17 cellular contexts compared by ENCODE assay signal in the genomic region with DNA sequence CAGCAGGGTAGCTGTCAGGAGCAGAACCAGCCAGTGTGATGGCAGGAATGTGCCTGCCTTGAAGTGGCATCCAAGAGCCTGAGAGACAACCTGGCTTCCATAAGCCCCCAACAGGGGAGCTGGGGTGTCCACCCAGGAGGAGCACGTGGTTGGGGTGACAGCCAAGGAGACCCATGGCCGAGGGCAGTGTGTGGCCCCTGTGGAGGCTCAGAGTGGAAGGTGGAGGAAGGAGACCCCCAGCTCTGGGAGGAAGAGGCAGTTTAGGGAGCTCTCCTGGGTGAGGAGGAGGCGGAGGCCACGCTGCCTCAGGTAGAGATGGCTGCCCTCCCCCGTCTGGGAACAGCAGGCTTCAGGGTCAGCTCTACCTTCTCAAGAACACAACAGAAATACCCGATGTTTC.
"Had no signal": no experiment of that assay in that cellular context is flagged by ENCODE, and none has a peak within 500 bp of the region (broad histone marks: within the 10 kb centered on the region; RNA-seq: fewer than 3 reads in every experiment).

No MANE protein-coding gene starts in this region.

- DNase-seq: activated CD4-positive, alpha-beta T cell treated with anti-CD3 and anti-CD28 coated beads for 36 hours; activated CD4-positive, alpha-beta T cell treated with anti-CD3 and anti-CD28 coated beads, Interleukin-2, amount 50 U/mL, for 4 hours; activated CD8-positive, alpha-beta memory T cell treated with anti-CD3 and anti-CD28 coated beads for 24 hours; activated CD8-positive, alpha-beta memory T cell treated with anti-CD3 and anti-CD28 coated beads, Interleukin-2, amount 50 U/mL, for 48 hours; activated naive CD4-positive, alpha-beta T cell treated with anti-CD3 and anti-CD28 coated beads for 36 hours; activated T-cell treated with anti-CD3 and anti-CD28 coated beads, Interleukin-2, amount 50 U/mL, for 4 hours; amygdala; dermis blood vessel endothelial cell; effector memory CD4-positive, alpha-beta T cell; foreskin melanocyte; glutamatergic neuron; hippocampal formation; stimulated activated CD4-positive, alpha-beta T cell treated with anti-CD3 and anti-CD28 coated beads, Interleukin-1b, Interleukin-23, amount 100 ng/mL, for 48 hours; T1000; tibial artery had no signal

- ATAC-seq: activated CD4-positive, alpha-beta T cell treated with anti-CD3 and anti-CD28 coated beads for 36 hours; activated T-cell treated with anti-CD3 and anti-CD28 coated beads, Interleukin-2, amount 50 U/mL, for 4 hours; WTC11 had no signal

- H3K27ac ChIP-seq: cardiac muscle cell, tibial artery had no signal

- H3K4me3 ChIP-seq: cardiac muscle cell, tibial artery had no signal

- H3K9me3 ChIP-seq: tibial artery had no signal

- H3K27me3 ChIP-seq: cardiac muscle cell, tibial artery had no signal

- H3K36me3 ChIP-seq: cardiac muscle cell had no signal
